Comparison of ENCODE assay signal across 1 cellular context in the genomic region with DNA sequence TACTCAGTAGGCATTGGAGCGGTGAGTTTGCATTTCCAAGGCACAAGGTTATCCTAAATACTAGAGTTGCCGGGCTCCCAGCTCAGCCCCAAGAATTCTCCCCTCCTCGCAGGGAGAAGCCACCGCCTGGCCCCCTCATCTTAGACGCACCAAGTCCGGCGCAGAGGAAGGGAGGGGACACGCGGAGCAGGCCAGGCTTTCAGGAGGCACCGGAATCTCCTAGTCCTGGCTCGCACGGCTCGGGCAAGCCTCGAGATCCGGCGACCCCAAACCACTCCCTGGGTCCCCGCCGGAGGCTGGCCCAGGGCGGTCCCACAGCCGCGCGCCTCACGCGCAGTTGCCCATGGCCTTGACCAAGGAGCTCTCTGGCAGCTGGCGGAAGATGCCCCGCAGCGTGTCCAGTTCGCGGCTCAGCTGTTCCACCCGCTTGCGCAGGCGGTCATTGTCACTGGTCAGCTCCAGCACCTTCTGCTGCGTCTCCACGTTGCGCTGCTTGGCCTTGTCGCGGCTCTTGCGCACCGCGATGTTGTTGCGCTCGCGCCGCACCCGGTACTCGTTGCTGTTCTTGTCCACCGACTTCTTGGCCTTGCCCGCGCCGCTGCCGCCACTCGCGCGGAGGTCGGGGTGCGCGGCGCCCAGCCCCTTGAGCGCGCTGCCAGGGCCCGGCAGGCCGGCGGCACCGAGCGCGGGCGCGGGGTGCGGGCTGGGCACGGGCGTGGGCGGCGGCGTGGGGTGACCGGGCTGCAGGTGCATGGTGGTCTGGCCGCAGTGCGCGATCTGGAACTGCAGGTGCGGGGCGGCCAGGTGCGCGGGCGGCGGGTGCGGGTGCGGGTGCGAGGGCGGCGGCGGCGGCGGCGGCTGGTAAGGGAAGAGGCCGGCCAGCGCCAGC.
TF ChIP-seq lines count a peak whose summit lies in the region.

No MANE protein-coding gene starts in this region.

TF ChIP-seq in HepG2, 621 proteins besides CTCF, POLR2A, EP300 and RAD21 (continued from another document and continues in another):
- TF ChIP-seq, protein P1, sequence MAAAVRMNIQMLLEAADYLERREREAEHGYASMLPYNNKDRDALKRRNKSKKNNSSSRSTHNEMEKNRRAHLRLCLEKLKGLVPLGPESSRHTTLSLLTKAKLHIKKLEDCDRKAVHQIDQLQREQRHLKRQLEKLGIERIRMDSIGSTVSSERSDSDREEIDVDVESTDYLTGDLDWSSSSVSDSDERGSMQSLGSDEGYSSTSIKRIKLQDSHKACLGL (CRISPR knock-in tag; IDR thresholded peaks at IDR 0.05), result 0 out of 2 replicates have a peak, but pooled peaks have one; percentile 41
- TF ChIP-seq ZNF350 (CRISPR knock-in tag; IDR thresholded peaks at IDR 0.05; ENCODE audit: borderline replicate concordance, low read depth) (peak; percentile 56; the same call in 1 of the 2 replicates), ZNF501 (CRISPR knock-in tag; IDR thresholded peaks at IDR 0.05) (peak; percentile 67; the same call in 1 of the 2 replicates), IRF2 (CRISPR knock-in tag; IDR thresholded peaks at IDR 0.05) (no peak), ZNF790 (CRISPR knock-in tag; IDR thresholded peaks at IDR 0.05; ENCODE audit: borderline replicate concordance) (no peak; the same call in 1 of the 2 replicates), TCF12 (IDR thresholded peaks at IDR 0.05) (no peak), TCF12 (CRISPR knock-in tag; IDR thresholded peaks at IDR 0.05) (0 out of 2 replicates have a peak, but pooled peaks have one; percentile 62), ZBTB20 (CRISPR knock-in tag; IDR thresholded peaks at IDR 0.05; ENCODE audit: borderline replicate concordance, low read depth) (no peak), ZNF296 (CRISPR knock-in tag; conservative IDR thresholded peaks at IDR 0.05) (no peak), ZKSCAN1 (IDR thresholded peaks at IDR 0.05; ENCODE audit: low read length) (no peak), KMT2A (CRISPR knock-in tag; IDR thresholded peaks at IDR 0.05) (peak; percentile 67), AGO1 (IDR thresholded peaks at IDR 0.05; ENCODE audit: low read depth, low read length, poor library complexity, severe bottlenecking) (no peak), ZNF652 (CRISPR knock-in tag; IDR thresholded peaks at IDR 0.05; ENCODE audit: borderline replicate concordance, low read depth) (no peak), BRD4 (CRISPR knock-in tag; IDR thresholded peaks at IDR 0.05) (0 out of 2 replicates have a peak, but pooled peaks have one; percentile 2), ZNF337 (CRISPR knock-in tag; IDR thresholded peaks at IDR 0.05; ENCODE audit: borderline replicate concordance, low read depth) (no peak), PPARG (CRISPR knock-in tag; conservative IDR thresholded peaks at IDR 0.05) (no peak), ZNF451 (CRISPR knock-in tag; IDR thresholded peaks at IDR 0.05) (peak; percentile 56; the same call in 1 of the 2 replicates), KAT2B (IDR thresholded peaks at IDR 0.05; ENCODE audit: borderline replicate concordance, low read depth, low read length) (no peak), RBM39 (IDR thresholded peaks at IDR 0.05; ENCODE audit: low read depth, low read length, poor library complexity, severe bottlenecking) (peak; percentile 4), ZSCAN21 (CRISPR knock-in tag; IDR thresholded peaks at IDR 0.05; ENCODE audit: borderline replicate concordance) (peak; percentile 35; the same call in 1 of the 2 replicates), SP1 (IDR thresholded peaks at IDR 0.05) (no peak), SP1 (CRISPR knock-in tag; IDR thresholded peaks at IDR 0.05) (no peak), ARNT2 (CRISPR knock-in tag; IDR thresholded peaks at IDR 0.05; ENCODE audit: low read depth) (peak; percentile 61; the same call in 1 of the 2 replicates), IKZF1 (IDR thresholded peaks at IDR 0.05) (no peak), ZNF543 (CRISPR knock-in tag; IDR thresholded peaks at IDR 0.05) (peak; percentile 43; the same call in 1 of the 2 replicates), FOXA3 (CRISPR knock-in tag; IDR thresholded peaks at IDR 0.05) (no peak), ZBTB38 (CRISPR knock-in tag; IDR thresholded peaks at IDR 0.05) (peak; percentile 37; the same call in 1 of the 2 replicates), ZNF598 (CRISPR knock-in tag; IDR thresholded peaks at IDR 0.05; ENCODE audit: borderline replicate concordance) (0 out of 2 replicates have a peak, but pooled peaks have one; percentile 19)
- TF ChIP-seq, protein P2, sequence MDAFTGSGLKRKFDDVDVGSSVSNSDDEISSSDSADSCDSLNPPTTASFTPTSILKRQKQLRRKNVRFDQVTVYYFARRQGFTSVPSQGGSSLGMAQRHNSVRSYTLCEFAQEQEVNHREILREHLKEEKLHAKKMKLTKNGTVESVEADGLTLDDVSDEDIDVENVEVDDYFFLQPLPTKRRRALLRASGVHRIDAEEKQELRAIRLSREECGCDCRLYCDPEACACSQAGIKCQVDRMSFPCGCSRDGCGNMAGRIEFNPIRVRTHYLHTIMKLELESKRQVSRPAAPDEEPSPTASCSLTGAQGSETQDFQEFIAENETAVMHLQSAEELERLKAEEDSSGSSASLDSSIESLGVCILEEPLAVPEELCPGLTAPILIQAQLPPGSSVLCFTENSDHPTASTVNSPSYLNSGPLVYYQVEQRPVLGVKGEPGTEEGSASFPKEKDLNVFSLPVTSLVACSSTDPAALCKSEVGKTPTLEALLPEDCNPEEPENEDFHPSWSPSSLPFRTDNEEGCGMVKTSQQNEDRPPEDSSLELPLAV (CRISPR knock-in tag; conservative IDR thresholded peaks at IDR 0.05; ENCODE audit: low read depth), result no peak
- TF ChIP-seq, protein P3, sequence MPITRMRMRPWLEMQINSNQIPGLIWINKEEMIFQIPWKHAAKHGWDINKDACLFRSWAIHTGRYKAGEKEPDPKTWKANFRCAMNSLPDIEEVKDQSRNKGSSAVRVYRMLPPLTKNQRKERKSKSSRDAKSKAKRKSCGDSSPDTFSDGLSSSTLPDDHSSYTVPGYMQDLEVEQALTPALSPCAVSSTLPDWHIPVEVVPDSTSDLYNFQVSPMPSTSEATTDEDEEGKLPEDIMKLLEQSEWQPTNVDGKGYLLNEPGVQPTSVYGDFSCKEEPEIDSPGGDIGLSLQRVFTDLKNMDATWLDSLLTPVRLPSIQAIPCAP (CRISPR knock-in tag; IDR thresholded peaks at IDR 0.05; ENCODE audit: low read depth), result no peak
- TF ChIP-seq, protein P4, sequence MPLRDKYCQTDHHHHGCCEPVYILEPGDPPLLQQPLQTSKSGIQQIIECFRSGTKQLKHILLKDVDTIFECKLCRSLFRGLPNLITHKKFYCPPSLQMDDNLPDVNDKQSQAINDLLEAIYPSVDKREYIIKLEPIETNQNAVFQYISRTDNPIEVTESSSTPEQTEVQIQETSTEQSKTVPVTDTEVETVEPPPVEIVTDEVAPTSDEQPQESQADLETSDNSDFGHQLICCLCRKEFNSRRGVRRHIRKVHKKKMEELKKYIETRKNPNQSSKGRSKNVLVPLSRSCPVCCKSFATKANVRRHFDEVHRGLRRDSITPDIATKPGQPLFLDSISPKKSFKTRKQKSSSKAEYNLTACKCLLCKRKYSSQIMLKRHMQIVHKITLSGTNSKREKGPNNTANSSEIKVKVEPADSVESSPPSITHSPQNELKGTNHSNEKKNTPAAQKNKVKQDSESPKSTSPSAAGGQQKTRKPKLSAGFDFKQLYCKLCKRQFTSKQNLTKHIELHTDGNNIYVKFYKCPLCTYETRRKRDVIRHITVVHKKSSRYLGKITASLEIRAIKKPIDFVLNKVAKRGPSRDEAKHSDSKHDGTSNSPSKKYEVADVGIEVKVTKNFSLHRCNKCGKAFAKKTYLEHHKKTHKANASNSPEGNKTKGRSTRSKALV (CRISPR knock-in tag; IDR thresholded peaks at IDR 0.05), result peak; percentile 95
- TF ChIP-seq, protein P5, sequence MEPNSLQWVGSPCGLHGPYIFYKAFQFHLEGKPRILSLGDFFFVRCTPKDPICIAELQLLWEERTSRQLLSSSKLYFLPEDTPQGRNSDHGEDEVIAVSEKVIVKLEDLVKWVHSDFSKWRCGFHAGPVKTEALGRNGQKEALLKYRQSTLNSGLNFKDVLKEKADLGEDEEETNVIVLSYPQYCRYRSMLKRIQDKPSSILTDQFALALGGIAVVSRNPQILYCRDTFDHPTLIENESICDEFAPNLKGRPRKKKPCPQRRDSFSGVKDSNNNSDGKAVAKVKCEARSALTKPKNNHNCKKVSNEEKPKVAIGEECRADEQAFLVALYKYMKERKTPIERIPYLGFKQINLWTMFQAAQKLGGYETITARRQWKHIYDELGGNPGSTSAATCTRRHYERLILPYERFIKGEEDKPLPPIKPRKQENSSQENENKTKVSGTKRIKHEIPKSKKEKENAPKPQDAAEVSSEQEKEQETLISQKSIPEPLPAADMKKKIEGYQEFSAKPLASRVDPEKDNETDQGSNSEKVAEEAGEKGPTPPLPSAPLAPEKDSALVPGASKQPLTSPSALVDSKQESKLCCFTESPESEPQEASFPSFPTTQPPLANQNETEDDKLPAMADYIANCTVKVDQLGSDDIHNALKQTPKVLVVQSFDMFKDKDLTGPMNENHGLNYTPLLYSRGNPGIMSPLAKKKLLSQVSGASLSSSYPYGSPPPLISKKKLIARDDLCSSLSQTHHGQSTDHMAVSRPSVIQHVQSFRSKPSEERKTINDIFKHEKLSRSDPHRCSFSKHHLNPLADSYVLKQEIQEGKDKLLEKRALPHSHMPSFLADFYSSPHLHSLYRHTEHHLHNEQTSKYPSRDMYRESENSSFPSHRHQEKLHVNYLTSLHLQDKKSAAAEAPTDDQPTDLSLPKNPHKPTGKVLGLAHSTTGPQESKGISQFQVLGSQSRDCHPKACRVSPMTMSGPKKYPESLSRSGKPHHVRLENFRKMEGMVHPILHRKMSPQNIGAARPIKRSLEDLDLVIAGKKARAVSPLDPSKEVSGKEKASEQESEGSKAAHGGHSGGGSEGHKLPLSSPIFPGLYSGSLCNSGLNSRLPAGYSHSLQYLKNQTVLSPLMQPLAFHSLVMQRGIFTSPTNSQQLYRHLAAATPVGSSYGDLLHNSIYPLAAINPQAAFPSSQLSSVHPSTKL (CRISPR knock-in tag; IDR thresholded peaks at IDR 0.05), result 0 out of 2 replicates have a peak, but pooled peaks have one; percentile 12
- TF ChIP-seq, protein P6, sequence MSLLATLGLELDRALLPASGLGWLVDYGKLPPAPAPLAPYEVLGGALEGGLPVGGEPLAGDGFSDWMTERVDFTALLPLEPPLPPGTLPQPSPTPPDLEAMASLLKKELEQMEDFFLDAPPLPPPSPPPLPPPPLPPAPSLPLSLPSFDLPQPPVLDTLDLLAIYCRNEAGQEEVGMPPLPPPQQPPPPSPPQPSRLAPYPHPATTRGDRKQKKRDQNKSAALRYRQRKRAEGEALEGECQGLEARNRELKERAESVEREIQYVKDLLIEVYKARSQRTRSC (CRISPR knock-in tag; IDR thresholded peaks at IDR 0.05; ENCODE audit: low read depth), result 0 out of 2 replicates have a peak, but pooled peaks have one; percentile 63
- TF ChIP-seq, protein P7, sequence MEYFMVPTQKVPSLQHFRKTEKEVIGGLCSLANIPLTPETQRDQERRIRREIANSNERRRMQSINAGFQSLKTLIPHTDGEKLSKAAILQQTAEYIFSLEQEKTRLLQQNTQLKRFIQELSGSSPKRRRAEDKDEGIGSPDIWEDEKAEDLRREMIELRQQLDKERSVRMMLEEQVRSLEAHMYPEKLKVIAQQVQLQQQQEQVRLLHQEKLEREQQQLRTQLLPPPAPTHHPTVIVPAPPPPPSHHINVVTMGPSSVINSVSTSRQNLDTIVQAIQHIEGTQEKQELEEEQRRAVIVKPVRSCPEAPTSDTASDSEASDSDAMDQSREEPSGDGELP (IDR thresholded peaks at IDR 0.05; ENCODE audit: borderline replicate concordance, low read depth), result peak; percentile 68; the same call in 1 of the 2 replicates
- TF ChIP-seq, protein P8, sequence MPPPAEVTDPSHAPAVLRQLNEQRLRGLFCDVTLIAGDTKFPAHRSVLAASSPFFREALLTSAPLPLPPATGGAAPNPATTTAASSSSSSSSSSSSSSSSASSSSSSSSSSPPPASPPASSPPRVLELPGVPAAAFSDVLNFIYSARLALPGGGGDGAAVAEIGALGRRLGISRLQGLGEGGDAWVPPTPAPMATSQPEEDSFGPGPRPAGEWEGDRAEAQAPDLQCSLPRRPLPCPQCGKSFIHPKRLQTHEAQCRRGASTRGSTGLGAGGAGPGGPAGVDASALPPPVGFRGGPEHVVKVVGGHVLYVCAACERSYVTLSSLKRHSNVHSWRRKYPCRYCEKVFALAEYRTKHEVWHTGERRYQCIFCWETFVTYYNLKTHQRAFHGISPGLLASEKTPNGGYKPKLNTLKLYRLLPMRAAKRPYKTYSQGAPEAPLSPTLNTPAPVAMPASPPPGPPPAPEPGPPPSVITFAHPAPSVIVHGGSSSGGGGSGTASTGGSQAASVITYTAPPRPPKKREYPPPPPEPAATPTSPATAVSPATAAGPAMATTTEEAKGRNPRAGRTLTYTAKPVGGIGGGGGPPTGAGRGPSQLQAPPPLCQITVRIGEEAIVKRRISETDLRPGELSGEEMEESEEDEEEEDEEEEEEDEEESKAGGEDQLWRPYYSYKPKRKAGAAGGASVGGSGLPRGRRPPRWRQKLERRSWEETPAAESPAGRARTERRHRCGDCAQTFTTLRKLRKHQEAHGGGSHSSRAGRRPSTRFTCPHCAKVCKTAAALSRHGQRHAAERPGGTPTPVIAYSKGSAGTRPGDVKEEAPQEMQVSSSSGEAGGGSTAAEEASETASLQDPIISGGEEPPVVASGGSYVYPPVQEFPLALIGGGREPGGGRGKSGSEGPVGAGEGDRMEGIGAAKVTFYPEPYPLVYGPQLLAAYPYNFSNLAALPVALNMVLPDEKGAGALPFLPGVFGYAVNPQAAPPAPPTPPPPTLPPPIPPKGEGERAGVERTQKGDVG (CRISPR knock-in tag; IDR thresholded peaks at IDR 0.05; ENCODE audit: borderline replicate concordance), result no peak
- TF ChIP-seq, protein P9, sequence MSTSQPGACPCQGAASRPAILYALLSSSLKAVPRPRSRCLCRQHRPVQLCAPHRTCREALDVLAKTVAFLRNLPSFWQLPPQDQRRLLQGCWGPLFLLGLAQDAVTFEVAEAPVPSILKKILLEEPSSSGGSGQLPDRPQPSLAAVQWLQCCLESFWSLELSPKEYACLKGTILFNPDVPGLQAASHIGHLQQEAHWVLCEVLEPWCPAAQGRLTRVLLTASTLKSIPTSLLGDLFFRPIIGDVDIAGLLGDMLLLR (CRISPR knock-in tag; IDR thresholded peaks at IDR 0.05), result peak; percentile 37; the same call in 1 of the 2 replicates
